17 cellular contexts compared by ENCODE assay signal in genomic region chr12:118332511-118332910, GRCh38. TPM values are rescaled to one million over a fixed set of nuclear protein-coding genes. Genes with fewer than 3 reads are reported as not detected.
DNase-seq lines count a peak whose midpoint lies in the region; ATAC-seq lines count a peak whose summit lies in the region.
"Had no signal": no experiment of that assay in that cellular context is flagged by ENCODE, and none has a peak within 500 bp of the region (broad histone marks: within the 10 kb centered on the region; RNA-seq: fewer than 3 reads in every experiment).

No MANE protein-coding gene starts in this region.

- no peak overlapping the region for H3K4me3 Mint-ChIP-seq in activated T-cell treated with anti-CD3 and anti-CD28 coated beads, Interleukin-2, amount 50 U/mL, for 72 hours
- H3K4me3 Mint-ChIP-seq in activated T-cell treated with anti-CD3 and anti-CD28 coated beads, Interleukin-2, amount 50 U/mL, for 24 hours: no peak overlapping the region
- no peak overlapping the region for H3K4me3 Mint-ChIP-seq in dendritic cell treated with granulocyte-macrophage colony-stimulating factor and Interleukin-4, amounts not matched to agents 40 ng/mL and 50 ng/mL, for 4 days
- H3K4me3 Mint-ChIP-seq: stimulated activated naive CD8-positive, alpha-beta T cell treated with anti-CD3 and anti-CD28 coated beads, Interleukin-15, amount 100 ng/mL, for 72 hours; T-helper 17 cell had no signal

- no peak for DNase-seq in activated T-cell treated with anti-CD3 and anti-CD28 coated beads, Interleukin-2, amount 50 U/mL, for 72 hours
- DNase-seq in activated T-cell treated with anti-CD3 and anti-CD28 coated beads, Interleukin-2, amount 50 U/mL, for 24 hours: no peak
- DNase-seq in RPMI7951 (ENCODE audit: low read depth): peak; percentile 56
- DNase-seq in GM19240 (ENCODE audit: insufficient read length, low spot score): no peak
- no peak for DNase-seq in GM03348 (ENCODE audit: low spot score)
- no peak for DNase-seq in UCSD-AML1 (lab: John Stamatoyannopoulos, UW; ENCODE audit: unreplicated experiment)
- DNase-seq: activated naive CD4-positive, alpha-beta T cell; heart left ventricle; islet precursor cell; NCI-H1048; NCI-H2171; NCI-H774; stimulated activated naive CD8-positive, alpha-beta T cell treated with anti-CD3 and anti-CD28 coated beads, Interleukin-15, amount 100 ng/mL, for 72 hours; T-helper 17 cell; upper lobe of right lung had no signal

- no peaks in the 10 kb centered on the region for H3K27me3 Mint-ChIP-seq in activated T-cell treated with anti-CD3 and anti-CD28 coated beads, Interleukin-2, amount 50 U/mL, for 72 hours (ENCODE audit: low read depth)
- H3K27me3 Mint-ChIP-seq in activated T-cell treated with anti-CD3 and anti-CD28 coated beads, Interleukin-2, amount 50 U/mL, for 24 hours: no peaks in the 10 kb centered on the region
- no peaks in the 10 kb centered on the region for H3K27me3 Mint-ChIP-seq in dendritic cell treated with granulocyte-macrophage colony-stimulating factor and Interleukin-4, amounts not matched to agents 40 ng/mL and 50 ng/mL, for 4 days
- H3K27me3 Mint-ChIP-seq: stimulated activated naive CD8-positive, alpha-beta T cell treated with anti-CD3 and anti-CD28 coated beads, Interleukin-15, amount 100 ng/mL, for 72 hours; T-helper 17 cell had no signal

- peaks cover 33% of the 10 kb centered on the region for H3K4me1 Mint-ChIP-seq in activated T-cell treated with anti-CD3 and anti-CD28 coated beads, Interleukin-2, amount 50 U/mL, for 72 hours (ENCODE audit: low read depth)
- peaks cover 63% of the 10 kb centered on the region for H3K4me1 Mint-ChIP-seq in activated T-cell treated with anti-CD3 and anti-CD28 coated beads, Interleukin-2, amount 50 U/mL, for 24 hours (ENCODE audit: low read depth)
- peaks cover 41% of the 10 kb centered on the region for H3K4me1 Mint-ChIP-seq in dendritic cell treated with granulocyte-macrophage colony-stimulating factor and Interleukin-4, amounts not matched to agents 40 ng/mL and 50 ng/mL, for 4 days (ENCODE audit: low read depth)

- peak overlapping the region; percentile 72 for H3K27ac Mint-ChIP-seq in activated T-cell treated with anti-CD3 and anti-CD28 coated beads, Interleukin-2, amount 50 U/mL, for 72 hours
- H3K27ac Mint-ChIP-seq in activated T-cell treated with anti-CD3 and anti-CD28 coated beads, Interleukin-2, amount 50 U/mL, for 24 hours: no peak overlapping the region
- peak overlapping the region; percentile 67 for H3K27ac Mint-ChIP-seq in dendritic cell treated with granulocyte-macrophage colony-stimulating factor and Interleukin-4, amounts not matched to agents 40 ng/mL and 50 ng/mL, for 4 days
- H3K27ac Mint-ChIP-seq: stimulated activated naive CD8-positive, alpha-beta T cell treated with anti-CD3 and anti-CD28 coated beads, Interleukin-15, amount 100 ng/mL, for 72 hours had no signal

- no peak for ATAC-seq in activated T-cell treated with anti-CD3 and anti-CD28 coated beads, Interleukin-2, amount 50 U/mL, for 72 hours (replicated peaks in 1 of 2)
- ATAC-seq in GM19328 (IDR thresholded peaks at IDR 0.05; ENCODE audit: unreplicated experiment): no peak
- ATAC-seq: heart left ventricle; stimulated activated naive CD8-positive, alpha-beta T cell treated with anti-CD3 and anti-CD28 coated beads, Interleukin-15, amount 100 ng/mL, for 72 hours; T-helper 17 cell; upper lobe of right lung had no signal

- peaks cover 2 to 5% of the 10 kb centered on the region in 2 donors for H3K36me3 Mint-ChIP-seq in activated T-cell treated with anti-CD3 and anti-CD28 coated beads, Interleukin-2, amount 50 U/mL, for 72 hours (ENCODE audit: insufficient read depth in 2 of 2)
- peaks cover 59% of the 10 kb centered on the region for H3K36me3 Mint-ChIP-seq in activated T-cell treated with anti-CD3 and anti-CD28 coated beads, Interleukin-2, amount 50 U/mL, for 24 hours (ENCODE audit: low read depth)
- no peaks in the 10 kb centered on the region for H3K36me3 Mint-ChIP-seq in dendritic cell treated with granulocyte-macrophage colony-stimulating factor and Interleukin-4, amounts not matched to agents 40 ng/mL and 50 ng/mL, for 4 days (ENCODE audit: low read depth)

- peaks cover 0 to 2% of the 10 kb centered on the region in 2 donors for H3K9me3 Mint-ChIP-seq in activated T-cell treated with anti-CD3 and anti-CD28 coated beads, Interleukin-2, amount 50 U/mL, for 72 hours
- no peaks in the 10 kb centered on the region for H3K9me3 Mint-ChIP-seq in activated T-cell treated with anti-CD3 and anti-CD28 coated beads, Interleukin-2, amount 50 U/mL, for 24 hours
- no peaks in the 10 kb centered on the region for H3K9me3 Mint-ChIP-seq in dendritic cell treated with granulocyte-macrophage colony-stimulating factor and Interleukin-4, amounts not matched to agents 40 ng/mL and 50 ng/mL, for 4 days
- H3K9me3 Mint-ChIP-seq: stimulated activated naive CD8-positive, alpha-beta T cell treated with anti-CD3 and anti-CD28 coated beads, Interleukin-15, amount 100 ng/mL, for 72 hours had no signal

- intact Hi-C loops in dendritic cell treated with granulocyte-macrophage colony-stimulating factor and Interleukin-4, amounts not matched to agents 40 ng/mL and 50 ng/mL, for 4 days (cut with micrococcal nuclease): no loop called here

RNA-seq across cellular contexts. Expression of gene TAOK3, which starts 40.2 kb away (rescaled TPM):
- 10 to 100 TPM; 46.8 to 49.2 TPM for total RNA-seq in activated T-cell treated with anti-CD3 and anti-CD28 coated beads, Interleukin-2, amount 50 U/mL, for 72 hours
- 17.7 and 22.6 TPM in 2 replicates for total RNA-seq in RPMI7951 (2014; rRNA removed; shearing (Covaris generic))

RNA-seq across cellular contexts. Expression of gene SUDS3, which starts 43.8 kb away (rescaled TPM):
- 10 to 100 TPM; 29.5 to 32.3 TPM for total RNA-seq in activated T-cell treated with anti-CD3 and anti-CD28 coated beads, Interleukin-2, amount 50 U/mL, for 72 hours
- total RNA-seq in RPMI7951 (2014; rRNA removed; shearing (Covaris generic)): 20.5 and 32.0 TPM in 2 replicates
